In the genomic region with DNA sequence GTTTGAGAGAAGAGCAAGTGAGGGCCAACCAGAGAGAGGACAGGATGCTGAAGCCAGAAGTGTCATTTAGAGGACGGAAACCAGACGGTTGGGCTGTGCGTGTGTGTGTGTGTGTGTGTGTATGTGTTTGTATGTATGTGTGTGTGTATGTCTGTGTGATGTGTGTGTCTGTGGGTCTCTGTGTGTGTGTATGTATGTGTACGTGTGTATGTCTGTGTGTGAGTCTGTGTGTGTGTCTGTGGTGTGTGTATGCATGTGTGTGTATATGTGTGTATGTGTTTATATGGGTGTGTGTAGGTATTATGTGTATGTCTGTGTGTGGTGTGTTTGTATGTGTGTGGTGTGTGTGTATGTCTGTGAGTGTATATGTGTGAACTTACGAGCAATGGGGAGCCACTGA, we compare ENCODE assay signal across 23 cellular contexts.
A peak's percentile ranks its signal among the peaks of the same experiment; 100 is the strongest.
DNase-seq lines count a peak whose midpoint lies in the region; ATAC-seq, FAIRE-seq and TF ChIP-seq lines count a peak whose summit lies in the region.
"Had no signal": no experiment of that assay in that cellular context is flagged by ENCODE, and none has a peak within 500 bp of the region (broad histone marks: within the 10 kb centered on the region; RNA-seq: fewer than 3 reads in every experiment).

No MANE protein-coding gene starts in this region.

- no peak overlapping the region for H3K23ac ChIP-seq in IMR-90 (ENCODE audit: low read depth, low read length)
- H3K23ac ChIP-seq in H1 (ENCODE audit: insufficient read length), result no peak overlapping the region

- no peaks in the 10 kb centered on the region for H3K4me1 Mint-ChIP-seq in stimulated activated effector memory CD8-positive, alpha-beta T cell treated with anti-CD3 and anti-CD28 coated beads, Interleukin-12 subunit alpha, Interleukin-12 subunit beta, amount 100 ng/mL, for 72 hours
- H3K4me1 Mint-ChIP-seq: B cell had no signal

- TF ChIP-seq POLR2A in IMR-90 (IDR thresholded peaks at IDR 0.05; ENCODE audit: low read depth, low read length) (no peak), H1 (IDR thresholded peaks at IDR 0.05; ENCODE audit: control extremely low read depth in 1 of 2, low read depth in 2 of 2, low read length in 2 of 2) (no peak)

- intact Hi-C loops in IMR-90 (cut with micrococcal nuclease), result no loop called here

- H3K79me1 ChIP-seq in IMR-90 (ENCODE audit: low read depth in 1 of 2, low read length in 2 of 2) (no peaks in the 10 kb centered on the region), H1 (ENCODE audit: low read depth, low read length) (no peaks in the 10 kb centered on the region)

- H2AFZ ChIP-seq in IMR-90 (replicated peaks; ENCODE audit: low read length, poor library complexity) (no peak overlapping the region), H1 (ENCODE audit: low read length) (no peak overlapping the region)

- H3K9me3 ChIP-seq in IMR-90 (ENCODE audit: control insufficient read depth, insufficient read depth, low read length), result peaks cover 4% of the 10 kb centered on the region; the same call in 1 of the 2 replicates
- no peaks in the 10 kb centered on the region for H3K9me3 ChIP-seq in H1 (ENCODE audit: insufficient read depth in 2 of 2, low read depth in 1 of 2, low read length in 1 of 2)
- H3K9me3 ChIP-seq: Caco-2, MG63 had no signal

- TF ChIP-seq EP300 in H1 (IDR thresholded peaks at IDR 0.05; ENCODE audit: borderline replicate concordance in 1 of 2, low read depth in 2 of 2, low read length in 2 of 2), result no peak

- H3K36me3 ChIP-seq in IMR-90 (ENCODE audit: control insufficient read depth, insufficient read depth, low read length), result no peaks in the 10 kb centered on the region
- H3K36me3 ChIP-seq in H1 (ENCODE audit: control insufficient read depth in 2 of 4, insufficient read depth in 4 of 4, low read length in 3 of 4), result no peaks in the 10 kb centered on the region
- H3K36me3 ChIP-seq: MG63 had no signal

- H2AK5ac ChIP-seq in IMR-90 (ENCODE audit: low read depth, low read length), result no peak overlapping the region
- peak overlapping the region; percentile 77; the same call in 1 of the 2 replicates for H2AK5ac ChIP-seq in H1 (ENCODE audit: low read depth, low read length)

- no peak overlapping the region for H3K18ac ChIP-seq in IMR-90 (ENCODE audit: low read depth, low read length)
- H3K18ac ChIP-seq in H1 (ENCODE audit: extremely low read depth, low read length), result no peak overlapping the region

- H2AK9ac ChIP-seq in IMR-90 (replicated peaks; ENCODE audit: low read depth, low read length, poor library complexity), result no peak overlapping the region

- FAIRE-seq in H1 (lab: Jason Lieb, UNC), result no peak
- FAIRE-seq: G401.6, HepG2 had no signal

- no peak overlapping the region for H3K4ac ChIP-seq in IMR-90 (ENCODE audit: low read depth, low read length)
- no peak overlapping the region for H3K4ac ChIP-seq in H1 (replicated peaks; ENCODE audit: insufficient read length, low read depth, low read length)

- TF ChIP-seq CTCF in IMR-90 (conservative IDR thresholded peaks at IDR 0.05; ENCODE audit: low read depth, low read length) (no peak), H1 (IDR thresholded peaks at IDR 0.05; ENCODE audit: control extremely low read depth in 1 of 3, insufficient read depth in 1 of 3, low read depth in 1 of 3, low read length in 3 of 3) (no peak)

- H2BK12ac ChIP-seq in H1 (ENCODE audit: low read depth, low read length), result peak overlapping the region; percentile 72

- H3K4me2 ChIP-seq in IMR-90 (ENCODE audit: low read depth, low read length) (no peak overlapping the region), H1 (ENCODE audit: insufficient read depth in 1 of 2, low read depth in 2 of 2, low read length in 2 of 2) (no peak overlapping the region)

- no TSS peak for BruUV-seq in IMR-90 (replicated peaks; lab: Mats Ljungman, UMichigan)

- H4K91ac ChIP-seq in IMR-90 (ENCODE audit: insufficient read depth, low read depth, low read length) (no peak overlapping the region), H1 (replicated peaks; ENCODE audit: insufficient read length, low read length) (peak overlapping the region; percentile 65)

- H3K14ac ChIP-seq in IMR-90 (replicated peaks; ENCODE audit: low read depth, low read length), result no peak overlapping the region
- H3K14ac ChIP-seq in H1 (ENCODE audit: insufficient read length), result no peak overlapping the region

- CTCF ChIA-PET in IMR-90 (lab: Yijun Ruan, JAX) (no interaction called here), H1 (lab: Charles Lee; ENCODE audit: partially characterized antibody) (interaction anchor here (1.1 to 2.0 kb wide), 2 partner anchors 11 to 60 kb away, joined by 4 read pairs; no protein-coding TSS in a partner anchor)

- H3K9ac ChIP-seq in IMR-90 (ENCODE audit: low read depth, low read length), result no peak overlapping the region
- no peak overlapping the region for H3K9ac ChIP-seq in H1 (replicated peaks in 1 of 4; ENCODE audit: extremely low read depth in 1 of 4, low read depth in 3 of 4, low read length in 3 of 4)

- H3K9me3 Mint-ChIP-seq in stimulated activated effector memory CD8-positive, alpha-beta T cell treated with anti-CD3 and anti-CD28 coated beads, Interleukin-12 subunit alpha, Interleukin-12 subunit beta, amount 100 ng/mL, for 72 hours, result no peaks in the 10 kb centered on the region
- H3K9me3 Mint-ChIP-seq: CD8-positive, alpha-beta T cell had no signal

- H4K8ac ChIP-seq in IMR-90 (ENCODE audit: low read depth in 2 of 2, low read length in 2 of 2), result no peak overlapping the region
- H4K8ac ChIP-seq in H1 (ENCODE audit: extremely low read depth, insufficient read depth, low read length), result no peak overlapping the region

- H3K4me3 ChIP-seq in IMR-90 (ENCODE audit: insufficient read depth, low read depth, low read length), result no peak overlapping the region
- H3K4me3 ChIP-seq in H1 (ENCODE audit: extremely low read depth in 1 of 4, insufficient read depth in 2 of 4, low read depth in 3 of 4, low read length in 4 of 4), result no peak overlapping the region
- H3K4me3 ChIP-seq: MG63, SK-N-MC had no signal

- H3K4me1 ChIP-seq in IMR-90 (ENCODE audit: control insufficient read depth, insufficient read depth, low read length) (no peaks in the 10 kb centered on the region), H1 (replicated peaks in 1 of 4; ENCODE audit: control insufficient read depth in 3 of 4, insufficient read depth in 4 of 4, low read length in 3 of 4) (peaks cover 0 to 30% (median 8%) of the 10 kb centered on the region in 4 experiments; a peak in 5 of 7 replicates)
- H3K4me1 ChIP-seq: Caco-2 had no signal

- TF ChIP-seq RAD21 in IMR-90 (IDR thresholded peaks at IDR 0.05; ENCODE audit: low read length) (no peak), H1 (IDR thresholded peaks at IDR 0.05 in 1 of 2, conservative IDR thresholded peaks at IDR 0.05 in 1 of 2; ENCODE audit: low read depth in 2 of 2, low read length in 2 of 2) (no peak)

- H2BK20ac ChIP-seq in IMR-90 (ENCODE audit: low read depth, low read length), result no peak overlapping the region
- H2BK20ac ChIP-seq in H1 (ENCODE audit: low read length), result 0 out of 2 replicates have a peak overlapping the region, but pooled peaks have one; percentile 21

- WGBS in IMR-90 (ENCODE audit: extremely low coverage in 2 of 2, insufficient read length in 1 of 2), 2 experiments, result 32% methylated on average over 4 of the region's 5 CpGs; no CpG with 5 or more reads in 1 of the 2 experiments
- 87% methylated on average over 5 of the region's 5 CpGs; no CpG with 5 or more reads in 1 of the 2 experiments for WGBS in H1 (ENCODE audit: extremely low coverage in 1 of 2, insufficient coverage in 1 of 2, insufficient read length in 1 of 2, insufficient replicate concordance in 2 of 2, low coverage in 1 of 2, low lambda C conversion rate in 2 of 2, missing lambda C conversion rate in 1 of 2), 2 experiments

- peaks cover 6% of the 10 kb centered on the region; the same call in 1 of the 2 replicates for H3K23me2 ChIP-seq in H1 (ENCODE audit: low read depth, low read length)

- H3K56ac ChIP-seq in IMR-90 (ENCODE audit: extremely low read depth, insufficient read depth, low read length) (no peak overlapping the region), H1 (replicated peaks; ENCODE audit: insufficient read length, low read depth, low read length) (peak overlapping the region; percentile 9)

- H2BK15ac ChIP-seq in IMR-90 (ENCODE audit: low read depth, low read length), result no peak overlapping the region
- H2BK15ac ChIP-seq in H1 (ENCODE audit: low read length), result peak overlapping the region; percentile 20; the same call in 1 of the 2 replicates

- no peak overlapping the region for H4K5ac ChIP-seq in IMR-90 (ENCODE audit: low read depth, low read length)
- no peak overlapping the region for H4K5ac ChIP-seq in H1 (ENCODE audit: insufficient read length, low read depth, low read length)

- no peaks in the 10 kb centered on the region for H3K79me2 ChIP-seq in H1 (ENCODE audit: control insufficient read depth in 1 of 2, insufficient read depth in 2 of 2, low read length in 2 of 2)

- H3K27ac Mint-ChIP-seq in stimulated activated effector memory CD8-positive, alpha-beta T cell treated with anti-CD3 and anti-CD28 coated beads, Interleukin-12 subunit alpha, Interleukin-12 subunit beta, amount 100 ng/mL, for 72 hours, result no peak overlapping the region
- H3K27ac Mint-ChIP-seq: B cell; CD8-positive, alpha-beta T cell had no signal

- dilution Hi-C loops in IMR-90 (cut with HindIII; ENCODE audit: low sequenced_read_pairs, unreplicated experiment), result no loop called here

- in situ Hi-C loops in IMR-90 (cut with MboI; ENCODE audit: low sequenced_read_pairs), result no loop called here

- H2BK5ac ChIP-seq in IMR-90 (ENCODE audit: low read depth, low read length, poor library complexity, severe bottlenecking) (peak overlapping the region; percentile 76), H1 (ENCODE audit: low read depth, low read length) (no peak overlapping the region)

- H4K20me1 ChIP-seq in IMR-90 (ENCODE audit: insufficient read depth, low read length) (no peaks in the 10 kb centered on the region), H1 (replicated peaks in 1 of 2; ENCODE audit: control insufficient read depth in 1 of 2, insufficient read depth in 2 of 2, low read length in 2 of 2) (peaks cover 0 to 2% of the 10 kb centered on the region in 2 experiments)

- ATAC-seq in IMR-90 (ENCODE audit: low read depth) (no peak), HG03520 (IDR thresholded peaks at IDR 0.05; ENCODE audit: unreplicated experiment) (no peak)
- ATAC-seq in stimulated activated effector memory CD8-positive, alpha-beta T cell treated with anti-CD3 and anti-CD28 coated beads, Interleukin-12 subunit alpha, Interleukin-12 subunit beta, amount 100 ng/mL, for 72 hours, result peak; percentile 19
- ATAC-seq: CD8-positive, alpha-beta T cell; HepG2 had no signal

- H3K27ac ChIP-seq in IMR-90 (ENCODE audit: insufficient read depth, low read length), result no peak overlapping the region
- H3K27ac ChIP-seq in H1 (ENCODE audit: low read depth, low read length), result no peak overlapping the region
- H3K27ac ChIP-seq: 22Rv1, C4-2B, SK-N-MC had no signal

- H3K27me3 ChIP-seq in IMR-90 (ENCODE audit: control insufficient read depth, insufficient read depth, low read length) (peaks cover 58% of the 10 kb centered on the region), H1 (replicated peaks in 1 of 4; ENCODE audit: control insufficient read depth in 3 of 4, extremely low read depth in 1 of 4, insufficient read depth in 3 of 4, low read length in 3 of 4) (no peaks in the 10 kb centered on the region; a peak in 2 of 7 replicates)

- peak; percentile 25 for DNase-seq in activated effector memory CD4-positive, alpha-beta T cell treated with anti-CD3 and anti-CD28 coated beads, Interleukin-2, amount 50 U/mL, for 16 hours
- no peak for DNase-seq in activated effector memory CD4-positive, alpha-beta T cell treated with Interleukin-2 at 50 U/mL for 16 hours
- DNase-seq in IMR-90 (no peak), H1 (ENCODE audit: low read depth in 1 of 2, low spot score in 2 of 2) (no peak), KG1 (lab: John Stamatoyannopoulos, UW) (no peak), kidney tubule cell (ENCODE audit: low spot score) (no peak)
- no peak for DNase-seq in stimulated activated effector memory CD8-positive, alpha-beta T cell treated with anti-CD3 and anti-CD28 coated beads, Interleukin-12 subunit alpha, Interleukin-12 subunit beta, amount 100 ng/mL, for 72 hours (ENCODE audit: low spot score in 2 of 2)
- DNase-seq: Caco-2; CD8-positive, alpha-beta T cell; GOT3; HCEC 1CT; KBM-7; NCI-H2081; NCI-H2227 treated with DMSO at 0.1 percent for 48 hours; SIG-M5 had no signal

- no peaks in the 10 kb centered on the region for H3K36me3 Mint-ChIP-seq in stimulated activated effector memory CD8-positive, alpha-beta T cell treated with anti-CD3 and anti-CD28 coated beads, Interleukin-12 subunit alpha, Interleukin-12 subunit beta, amount 100 ng/mL, for 72 hours
- H3K36me3 Mint-ChIP-seq: CD8-positive, alpha-beta T cell had no signal

- H3K9me1 ChIP-seq in IMR-90 (ENCODE audit: insufficient read depth, low read length), result no peaks in the 10 kb centered on the region

- POLR2A ChIA-PET in IMR-90 (lab: Charles Lee; ENCODE audit: unreplicated experiment) (no interaction called here), H1 (lab: Charles Lee; ENCODE audit: partially characterized antibody) (interaction anchor here (1.4 kb wide), 1 partner anchor 16 kb away, joined by 3 read pairs; no protein-coding TSS in a partner anchor)

- no peak overlapping the region for H2BK120ac ChIP-seq in IMR-90 (ENCODE audit: low read depth, low read length)
- no peak overlapping the region for H2BK120ac ChIP-seq in H1 (replicated peaks; ENCODE audit: low read depth, low read length)

- H3K4me3 Mint-ChIP-seq in stimulated activated effector memory CD8-positive, alpha-beta T cell treated with anti-CD3 and anti-CD28 coated beads, Interleukin-12 subunit alpha, Interleukin-12 subunit beta, amount 100 ng/mL, for 72 hours, result no peak overlapping the region
- H3K4me3 Mint-ChIP-seq: B cell; CD8-positive, alpha-beta T cell had no signal
